ENCODE assay signal across 10 cellular contexts in the genomic region with DNA sequence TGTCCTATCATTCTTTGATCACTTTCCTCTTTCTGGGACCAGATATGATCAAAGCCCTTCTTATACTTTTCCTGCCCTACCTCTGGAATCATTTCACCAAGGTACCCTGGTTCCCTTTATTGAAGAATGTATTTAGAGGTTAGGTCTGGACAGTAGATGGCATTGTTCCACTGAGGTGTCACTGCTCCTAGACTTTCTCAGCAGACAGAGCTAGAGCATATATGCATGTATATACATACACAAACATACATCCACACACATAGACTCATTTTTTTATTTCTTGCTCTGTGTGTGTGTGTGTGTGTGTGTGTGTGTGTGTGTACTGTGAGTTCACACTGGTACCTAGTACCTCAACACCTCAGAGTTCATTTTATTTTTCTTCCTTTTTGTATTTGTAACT. TPM values are rescaled to one million over a fixed set of nuclear protein-coding genes. Genes with fewer than 3 reads are reported as not detected.
A peak's percentile ranks its signal among the peaks of the same experiment; 100 is the strongest.
DNase-seq lines count a peak whose midpoint lies in the region; ATAC-seq and TF ChIP-seq lines count a peak whose summit lies in the region.
"Had no signal": no experiment of that assay in that cellular context is flagged by ENCODE, and none has a peak within 500 bp of the region (broad histone marks: within the 10 kb centered on the region; RNA-seq: fewer than 3 reads in every experiment).

No MANE protein-coding gene starts in this region.

- no peaks in the 10 kb centered on the region for H3F3A ChIP-seq in SK-N-SH (replicated peaks; ENCODE audit: insufficient read depth)

- no peak overlapping the region for H2BK120ac ChIP-seq in IMR-90 (ENCODE audit: low read depth, low read length)

- H3K79me2 ChIP-seq in SK-N-SH (ENCODE audit: insufficient read depth) = peaks cover 44% of the 10 kb centered on the region

- intact Hi-C loops in IMR-90 (cut with micrococcal nuclease) = no loop called here

- TF ChIP-seq EP300 in SK-N-SH (IDR thresholded peaks at IDR 0.05; ENCODE audit: borderline replicate concordance in 1 of 2, low read depth in 1 of 2, low read length in 1 of 2) = no peak

- in situ Hi-C loops in IMR-90 (cut with MboI; ENCODE audit: low sequenced_read_pairs) = no loop called here

- no peak overlapping the region for H3K4me3 ChIP-seq in IMR-90 (ENCODE audit: insufficient read depth, low read depth, low read length)
- no peak overlapping the region for H3K4me3 ChIP-seq in SK-N-SH (ENCODE audit: low read depth in 2 of 2, low read length in 1 of 2)

- H4K91ac ChIP-seq in IMR-90 (ENCODE audit: insufficient read depth, low read depth, low read length) = no peak overlapping the region

- H3K4me2 ChIP-seq in IMR-90 (ENCODE audit: low read depth, low read length) (no peak overlapping the region), SK-N-SH (no peak overlapping the region)

- H3K9me3 ChIP-seq in IMR-90 (ENCODE audit: control insufficient read depth, insufficient read depth, low read length) (no peaks in the 10 kb centered on the region), SK-N-SH (no peaks in the 10 kb centered on the region)

- POLR2A ChIA-PET in IMR-90 (lab: Charles Lee; ENCODE audit: unreplicated experiment) = interaction anchor here (0.6 kb wide), 1 partner anchor 24 kb away, joined by 5 read pairs; no protein-coding TSS in a partner anchor
- POLR2A ChIA-PET in SK-N-SH (lab: Yijun Ruan, JAX) = no interaction called here

- no TSS peak for BruUV-seq in IMR-90 (replicated peaks; lab: Mats Ljungman, UMichigan)

- no peaks in the 10 kb centered on the region for H3K9me2 ChIP-seq in SK-N-SH

- no peak overlapping the region for H3K4ac ChIP-seq in IMR-90 (ENCODE audit: low read depth, low read length)

- DNase-seq in D341Med (ENCODE audit: low spot score) (peak; percentile 39), IMR-90 (no peak), SK-N-SH (no peak), kidney glomerular epithelial cell (lab: John Stamatoyannopoulos, UW) (peak; percentile 5), retina (no peak)
- DNase-seq: endodermal cell, NCI-H774 had no signal

- H3K23ac ChIP-seq in IMR-90 (ENCODE audit: low read depth, low read length) = no peak overlapping the region

- no peak overlapping the region for H4K5ac ChIP-seq in IMR-90 (ENCODE audit: low read depth, low read length)

- H3K9ac ChIP-seq in IMR-90 (ENCODE audit: low read depth, low read length) (no peak overlapping the region), SK-N-SH (no peak overlapping the region)

- H3K79me1 ChIP-seq in IMR-90 (ENCODE audit: low read depth in 1 of 2, low read length in 2 of 2) = peaks cover 14 to 40% of the 10 kb centered on the region in 2 experiments

- no peaks in the 10 kb centered on the region for H3K9me1 ChIP-seq in IMR-90 (ENCODE audit: insufficient read depth, low read length)

- H3K4me1 ChIP-seq in IMR-90 (ENCODE audit: control insufficient read depth, insufficient read depth, low read length) = no peaks in the 10 kb centered on the region
- H3K4me1 ChIP-seq in SK-N-SH (ENCODE audit: control insufficient read depth in 1 of 2, insufficient read depth in 2 of 2, low read depth in 1 of 2, low read length in 1 of 2) = no peaks in the 10 kb centered on the region

- H3K18ac ChIP-seq in IMR-90 (ENCODE audit: low read depth, low read length) = no peak overlapping the region

- H4K8ac ChIP-seq in IMR-90 (ENCODE audit: low read depth in 2 of 2, low read length in 2 of 2) = no peak overlapping the region

- H4K20me1 ChIP-seq in IMR-90 (ENCODE audit: insufficient read depth, low read length) (no peaks in the 10 kb centered on the region; the same call in 1 of the 2 replicates), SK-N-SH (ENCODE audit: insufficient read depth) (no peaks in the 10 kb centered on the region)

- no peak overlapping the region for H3K14ac ChIP-seq in IMR-90 (replicated peaks; ENCODE audit: low read depth, low read length)

- H3K27ac ChIP-seq in IMR-90 (ENCODE audit: insufficient read depth, low read length) (no peak overlapping the region), SK-N-SH (ENCODE audit: low read depth in 2 of 2, low read length in 1 of 2) (no peak overlapping the region)

- H3K56ac ChIP-seq in IMR-90 (ENCODE audit: extremely low read depth, insufficient read depth, low read length) = no peak overlapping the region

- dilution Hi-C loops in IMR-90 (cut with HindIII; ENCODE audit: low sequenced_read_pairs, unreplicated experiment) = no loop called here

- H3K36me3 ChIP-seq in IMR-90 (ENCODE audit: control insufficient read depth, insufficient read depth, low read length) (no peaks in the 10 kb centered on the region), SK-N-SH (replicated peaks in 1 of 2; ENCODE audit: control insufficient read depth in 1 of 2, insufficient read depth in 2 of 2, low read length in 1 of 2) (no peaks in the 10 kb centered on the region)

- H2BK20ac ChIP-seq in IMR-90 (ENCODE audit: low read depth, low read length) = no peak overlapping the region

- TF ChIP-seq POLR2A in IMR-90 (IDR thresholded peaks at IDR 0.05; ENCODE audit: low read depth, low read length) = no peak

- no peak overlapping the region for H2AFZ ChIP-seq in IMR-90 (replicated peaks; ENCODE audit: low read length, poor library complexity)
- H2AFZ ChIP-seq in SK-N-SH (ENCODE audit: low read depth) = no peak overlapping the region

- 0 out of 2 replicates have a peak, but pooled peaks have one; percentile 20 for TF ChIP-seq CTCF in IMR-90 (conservative IDR thresholded peaks at IDR 0.05; ENCODE audit: low read depth, low read length)
- peak; percentile 24; the same call in 1 of the 2 replicates for TF ChIP-seq CTCF in SK-N-SH (IDR thresholded peaks at IDR 0.05)

- no peak overlapping the region for H2AK9ac ChIP-seq in IMR-90 (replicated peaks; ENCODE audit: low read depth, low read length, poor library complexity)

- no peak overlapping the region for H2BK15ac ChIP-seq in IMR-90 (ENCODE audit: low read depth, low read length)

- H2AK5ac ChIP-seq in IMR-90 (ENCODE audit: low read depth, low read length) = no peak overlapping the region

- CTCF ChIA-PET in IMR-90 (lab: Yijun Ruan, JAX) = no interaction called here
- CTCF ChIA-PET in SK-N-SH (lab: Yijun Ruan, JAX) = interaction anchor here (0.5 to 1.2 kb wide), 8 partner anchors 11 to 224 kb away, joined by 3 to 6 read pairs (median 3); no protein-coding TSS in a partner anchor

- H2BK5ac ChIP-seq in IMR-90 (ENCODE audit: low read depth, low read length, poor library complexity, severe bottlenecking) = no peak overlapping the region

- TF ChIP-seq RAD21 in IMR-90 (IDR thresholded peaks at IDR 0.05; ENCODE audit: low read length) (no peak), SK-N-SH (IDR thresholded peaks at IDR 0.05; ENCODE audit: low read length) (peak; percentile 68)

- no peaks in the 10 kb centered on the region for H3K27me3 ChIP-seq in IMR-90 (ENCODE audit: control insufficient read depth, insufficient read depth, low read length)
- H3K27me3 ChIP-seq in SK-N-SH (ENCODE audit: insufficient read depth) = no peaks in the 10 kb centered on the region

- no peak for ATAC-seq in IMR-90 (ENCODE audit: low read depth)
- ATAC-seq in HG03342 (IDR thresholded peaks at IDR 0.05; ENCODE audit: unreplicated experiment) = no peak
- ATAC-seq in GM19452 (IDR thresholded peaks at IDR 0.05; ENCODE audit: unreplicated experiment) = no peak
- ATAC-seq in HG02610 (IDR thresholded peaks at IDR 0.05; ENCODE audit: unreplicated experiment) = no peak

TF ChIP-seq in IMR-90, 13 proteins besides CTCF, POLR2A, EP300 and RAD21:
- TF ChIP-seq CEBPB (IDR thresholded peaks at IDR 0.05; ENCODE audit: low read depth, low read length) (no peak), MAZ (IDR thresholded peaks at IDR 0.05; ENCODE audit: borderline replicate concordance, low read depth, low read length) (no peak)

TF ChIP-seq in SK-N-SH, 30 proteins besides CTCF, POLR2A, EP300 and RAD21:
- no peak for TF ChIP-seq TEAD4 (IDR thresholded peaks at IDR 0.05; ENCODE audit: borderline replicate concordance, insufficient read depth)
- no peak for TF ChIP-seq RXRA (IDR thresholded peaks at IDR 0.05; ENCODE audit: borderline replicate concordance, low read depth)
- TF ChIP-seq TCF12 (IDR thresholded peaks at IDR 0.05) = no peak
- no peak for TF ChIP-seq CHD2 (IDR thresholded peaks at IDR 0.05; ENCODE audit: low read length, partially characterized antibody)
- TF ChIP-seq SMC3 (IDR thresholded peaks at IDR 0.05; ENCODE audit: low read depth, low read length) = peak; percentile 36; the same call in 1 of the 2 replicates
TF ChIP-seq in SK-N-SH: peak in this region for 1.

RNA-seq across cellular contexts. Expression of a gene that starts 40.9 kb away (rescaled TPM):
- total RNA-seq in IMR-90 (2012; rRNA removed) = 44.4 and 50.0 TPM in 2 replicates
- polyA plus RNA-seq in IMR-90 (2012; rRNA removed) = 34.3 and 35.0 TPM in 2 replicates
- 23.7 and 26.0 TPM in 2 replicates for polyA plus RNA-seq in IMR-90 (2012; cell fraction: cytosol; rRNA removed)
- 27.8 and 64.5 TPM in 2 replicates for polyA plus RNA-seq in IMR-90 (2012; cell fraction: nucleus; rRNA removed; ENCODE audit: low replicate concordance)
- polyA plus RNA-seq in SK-N-SH (2012; rRNA removed) = 47.6 and 55.4 TPM in 2 replicates
- 62.0 and 65.9 TPM in 2 replicates for polyA plus RNA-seq in SK-N-SH (2012; cell fraction: cytosol; rRNA removed)
- 45.0 and 59.2 TPM in 2 replicates for polyA plus RNA-seq in SK-N-SH (2012; cell fraction: nucleus; rRNA removed)

Comparison
In these comparisons a context has a peak if more than half of its experiments do, and no peak if none do; other contexts are left out.
1. DNase-seq: peak in D341Med (single experiment) and kidney glomerular epithelial cell (single experiment); none in IMR-90 (single experiment), SK-N-SH (single experiment) and retina (single experiment).